Comparison of ENCODE assay signal across 8 cellular contexts in genomic region chr10:21315321-21316220, GRCh38.
DNase-seq lines count a peak whose midpoint lies in the region; ATAC-seq, FAIRE-seq and TF ChIP-seq lines count a peak whose summit lies in the region.

No MANE protein-coding gene starts in this region.

- H3K36me3 ChIP-seq in pancreas, result no peaks in the 10 kb centered on the region

- no peaks in the 10 kb centered on the region for H3K27me3 Mint-ChIP-seq in glutamatergic neuron (ENCODE audit: unreplicated experiment)
- peaks cover 0 to 3% of the 10 kb centered on the region in 2 donors for H3K27me3 Mint-ChIP-seq in natural killer cell (ENCODE audit: low read depth in 2 of 2)

- H3K4me1 ChIP-seq in pancreas, result peaks cover 0 to 7% (median 5%) of the 10 kb centered on the region in 3 donors

- H3K9me3 Mint-ChIP-seq in glutamatergic neuron (ENCODE audit: unreplicated experiment), result peaks cover 5% of the 10 kb centered on the region
- H3K9me3 Mint-ChIP-seq in natural killer cell, result no peaks in the 10 kb centered on the region

- H3K27ac ChIP-seq in pancreas, result no peak overlapping the region

- H3K4me3 ChIP-seq in pancreas, result no peak overlapping the region

- no peaks in the 10 kb centered on the region for H3K36me3 Mint-ChIP-seq in glutamatergic neuron (ENCODE audit: unreplicated experiment)
- no peaks in the 10 kb centered on the region for H3K36me3 Mint-ChIP-seq in natural killer cell

- DNase-seq in DMS114 treated with DMSO at 0.1 percent for 48 hours (lab: John Stamatoyannopoulos, UW; ENCODE audit: unreplicated experiment) (peak; percentile 88), SW480 (ENCODE audit: low spot score) (peak; percentile 73), glutamatergic neuron (peak; percentile 45), pancreas (peak in 4 of 6 donors; percentile 50 to 70 (median 60)), natural killer cell (no peak)

- no peaks in the 10 kb centered on the region for H3K27me3 ChIP-seq in pancreas

- intact Hi-C loops in pancreas (cut with DNase I), result no loop called here
- intact Hi-C loops in natural killer cell (cut with micrococcal nuclease), result no loop called here

- TF ChIP-seq CTCF in glutamatergic neuron (IDR thresholded peaks at IDR 0.05; ENCODE audit: partially characterized antibody, unreplicated experiment) (no peak), pancreas (IDR thresholded peaks at IDR 0.05) (no peak), natural killer cell (IDR thresholded peaks at IDR 0.05) (no peak)

- ATAC-seq in pancreas (peak; percentile 85 to 94 (median 90)), GM19351 (IDR thresholded peaks at IDR 0.05; ENCODE audit: unreplicated experiment) (no peak), natural killer cell (no peak), HG02852 (IDR thresholded peaks at IDR 0.05; ENCODE audit: unreplicated experiment) (no peak), GM21717 (IDR thresholded peaks at IDR 0.05; ENCODE audit: unreplicated experiment) (no peak)

- H3K9me3 ChIP-seq in pancreas, result no peaks in the 10 kb centered on the region

- FAIRE-seq in pancreas (lab: Jason Lieb, UNC), result no peak

- WGBS in pancreas, 2 donors, result 33 to 37% methylated on average over 7 of the region's 7 CpGs

- H3K27ac Mint-ChIP-seq in glutamatergic neuron (ENCODE audit: unreplicated experiment) (peak overlapping the region; percentile 52), natural killer cell (no peak overlapping the region)

- H3K4me3 Mint-ChIP-seq in glutamatergic neuron (ENCODE audit: unreplicated experiment) (peak overlapping the region; percentile 52), natural killer cell (no peak overlapping the region)

- H3K4me1 Mint-ChIP-seq in glutamatergic neuron (ENCODE audit: low read depth, unreplicated experiment), result peaks cover 18% of the 10 kb centered on the region
- no peaks in the 10 kb centered on the region for H3K4me1 Mint-ChIP-seq in natural killer cell

Comparison
In these comparisons a context has a peak if more than half of its experiments do, and no peak if none do; other contexts are left out.
1. ATAC-seq: peak in pancreas (4 of 4); none in GM19351 (single experiment), natural killer cell (0 of 3), HG02852 (single experiment) and GM21717 (single experiment).